ENCODE assay signal across 31 cellular contexts in genomic region chr5:140509898-140510297, GRCh38.
"Had no signal": no experiment of that assay in that cellular context is flagged by ENCODE, and none has a peak within 500 bp of the region (broad histone marks: within the 10 kb centered on the region; RNA-seq: fewer than 3 reads in every experiment).

No MANE protein-coding gene starts in this region.

- H3K4me3 ChIP-seq: ascending aorta, cardiac muscle cell, colonic mucosa, right lobe of liver, skin epidermis, testis, vagina had no signal

- H3K9me3 Mint-ChIP-seq: activated CD4-positive, alpha-beta memory T cell treated with anti-CD3 and anti-CD28 coated beads, Interleukin-2, amount 10 ng/mL, durations not matched to agents 7 days and 5 days; activated CD4-positive, alpha-beta T cell treated with anti-CD3 and anti-CD28 coated beads, Interleukin-2, amount 10 ng/mL, durations not matched to agents 7 days and 5 days; activated naive CD4-positive, alpha-beta T cell treated with anti-CD3 and anti-CD28 coated beads, Interleukin-2, amount 10 ng/mL, durations not matched to agents 7 days and 5 days; activated naive CD8-positive, alpha-beta T cell treated with anti-CD3 and anti-CD28 coated beads, Interleukin-2, amount 10 ng/mL, durations not matched to agents 7 days and 5 days; activated T-cell treated with anti-CD3 and anti-CD28 coated beads, Interleukin-2, amount 50 U/mL, for 24 hours; mesothelial cell of epicardium; naive B cell; nephron progenitor cell had no signal

- H3K9me3 ChIP-seq: ascending aorta, colonic mucosa, neutrophil, right lobe of liver, testis, vagina had no signal

- H3K4me1 Mint-ChIP-seq: activated CD4-positive, alpha-beta memory T cell treated with anti-CD3 and anti-CD28 coated beads, Interleukin-2, amount 10 ng/mL, durations not matched to agents 7 days and 5 days; activated CD4-positive, alpha-beta T cell treated with anti-CD3 and anti-CD28 coated beads, Interleukin-2, amount 10 ng/mL, durations not matched to agents 7 days and 5 days; activated naive CD4-positive, alpha-beta T cell treated with anti-CD3 and anti-CD28 coated beads, Interleukin-2, amount 10 ng/mL, durations not matched to agents 7 days and 5 days; brain; mesothelial cell of epicardium; naive B cell; nephron progenitor cell had no signal

- H3K27me3 Mint-ChIP-seq: activated CD4-positive, alpha-beta memory T cell treated with anti-CD3 and anti-CD28 coated beads, Interleukin-2, amount 10 ng/mL, durations not matched to agents 7 days and 5 days; activated CD4-positive, alpha-beta T cell treated with anti-CD3 and anti-CD28 coated beads, Interleukin-2, amount 10 ng/mL, durations not matched to agents 7 days and 5 days; activated naive CD4-positive, alpha-beta T cell treated with anti-CD3 and anti-CD28 coated beads, Interleukin-2, amount 10 ng/mL, durations not matched to agents 7 days and 5 days; activated naive CD8-positive, alpha-beta T cell treated with anti-CD3 and anti-CD28 coated beads, Interleukin-2, amount 10 ng/mL, durations not matched to agents 7 days and 5 days; activated T-cell treated with anti-CD3 and anti-CD28 coated beads, Interleukin-2, amount 50 U/mL, for 24 hours; naive B cell; progenitor cell of endocrine pancreas had no signal

- H3K4me3 Mint-ChIP-seq: activated CD4-positive, alpha-beta memory T cell treated with anti-CD3 and anti-CD28 coated beads, Interleukin-2, amount 10 ng/mL, durations not matched to agents 7 days and 5 days; activated CD4-positive, alpha-beta T cell treated with anti-CD3 and anti-CD28 coated beads, Interleukin-2, amount 10 ng/mL, durations not matched to agents 7 days and 5 days; activated naive CD4-positive, alpha-beta T cell treated with anti-CD3 and anti-CD28 coated beads, Interleukin-2, amount 10 ng/mL, durations not matched to agents 7 days and 5 days; activated naive CD8-positive, alpha-beta T cell treated with anti-CD3 and anti-CD28 coated beads, Interleukin-2, amount 10 ng/mL, durations not matched to agents 7 days and 5 days; activated T-cell treated with anti-CD3 and anti-CD28 coated beads, Interleukin-2, amount 50 U/mL, for 24 hours; brain; mesothelial cell of epicardium; naive B cell; nephron progenitor cell had no signal

- H3K4me1 ChIP-seq: ascending aorta, colonic mucosa, testis, vagina had no signal

- H3K27ac Mint-ChIP-seq: activated CD4-positive, alpha-beta memory T cell treated with anti-CD3 and anti-CD28 coated beads, Interleukin-2, amount 10 ng/mL, durations not matched to agents 7 days and 5 days; activated CD4-positive, alpha-beta T cell treated with anti-CD3 and anti-CD28 coated beads, Interleukin-2, amount 10 ng/mL, durations not matched to agents 7 days and 5 days; activated naive CD8-positive, alpha-beta T cell treated with anti-CD3 and anti-CD28 coated beads, Interleukin-2, amount 10 ng/mL, durations not matched to agents 7 days and 5 days; activated T-cell treated with anti-CD3 and anti-CD28 coated beads, Interleukin-2, amount 50 U/mL, for 24 hours; brain; mesothelial cell of epicardium; nephron progenitor cell; progenitor cell of endocrine pancreas had no signal

- H3K27me3 ChIP-seq: ascending aorta, cardiac muscle cell, colonic mucosa, neutrophil, right lobe of liver, testis, vagina had no signal

- ATAC-seq: esophagus mucosa; left cardiac atrium; stimulated activated naive CD8-positive, alpha-beta T cell treated with anti-CD3 and anti-CD28 coated beads, Interleukin-15, Interleukin-2, amounts not matched to agents 100 U/mL and 50 U/mL, for 24 hours had no signal

- DNase-seq: activated CD4-positive, alpha-beta memory T cell treated with anti-CD3 and anti-CD28 coated beads, Interleukin-2, amount 10 ng/mL, durations not matched to agents 7 days and 5 days; activated CD4-positive, alpha-beta T cell treated with anti-CD3 and anti-CD28 coated beads for 1 hour; activated CD4-positive, alpha-beta T cell treated with anti-CD3 and anti-CD28 coated beads, Interleukin-2, amount 10 ng/mL, durations not matched to agents 7 days and 5 days; activated CD8-positive, alpha-beta memory T cell treated with anti-CD3 and anti-CD28 coated beads, Interleukin-2, amount 50 U/mL, for 48 hours; activated gamma-delta T cell; activated naive CD4-positive, alpha-beta T cell treated with anti-CD3 and anti-CD28 coated beads, Interleukin-2, amount 10 ng/mL, durations not matched to agents 7 days and 5 days; activated naive CD8-positive, alpha-beta T cell treated with anti-CD3 and anti-CD28 coated beads, Interleukin-2, amount 10 ng/mL, durations not matched to agents 7 days and 5 days; activated T-cell treated with anti-CD3 and anti-CD28 coated beads, Interleukin-2, amount 50 U/mL, for 24 hours; cerebellar nuclear complex; colonic mucosa; foreskin fibroblast; head of caudate nucleus; hippocampal formation; left cardiac atrium; naive B cell; nephron progenitor cell; stimulated activated CD4-positive, alpha-beta T cell treated with anti-CD3 and anti-CD28 coated beads, Interleukin-12 subunit alpha, Interleukin-12 subunit beta, amount 100 ng/mL, for 4 hours; stimulated activated CD4-positive, alpha-beta T cell treated with anti-CD3 and anti-CD28 coated beads, Interleukin-4, amount 100 ng/mL, for 1 hour; stimulated activated naive CD8-positive, alpha-beta T cell treated with anti-CD3 and anti-CD28 coated beads, Interleukin-15, Interleukin-2, amounts not matched to agents 100 U/mL and 50 U/mL, for 24 hours; testis; trophoblast cell had no signal

- H3K27ac ChIP-seq: ascending aorta, colonic mucosa, neutrophil, skin epidermis, testis, vagina had no signal
